Comparison of ENCODE assay signal across 10 cellular contexts in genomic region chr3:58111513-58112184, GRCh38.
DNase-seq lines count a peak whose midpoint lies in the region; FAIRE-seq and TF ChIP-seq lines count a peak whose summit lies in the region.
"Had no signal": no experiment of that assay in that cellular context is flagged by ENCODE, and none has a peak within 500 bp of the region (broad histone marks: within the 10 kb centered on the region; RNA-seq: fewer than 3 reads in every experiment).

No MANE protein-coding gene starts in this region.

- H3K4me3 Mint-ChIP-seq in T-helper 1 cell treated with Interleukin-12 subunit alpha and Interleukin-12 subunit beta and Interleukin-4 antibody, amounts not matched to agents 30 μg/mL and 1 μg/mL, for 36 hours, result no peak overlapping the region
- H3K4me3 Mint-ChIP-seq in activated T-helper 2 cell treated with anti-CD3 and anti-CD28 coated beads, Interferon-gamma antibody, Interleukin-2, Interleukin-4, amounts not matched to agents 10 μg/mL and 5 μg/mL and 100 μg/mL, durations not matched to agents 14 hours and 24 hours and 36 hours (ENCODE audit: low read depth), result no peak overlapping the region

- peaks cover 49% of the 10 kb centered on the region for H3K79me2 ChIP-seq in endothelial cell of umbilical vein (ENCODE audit: control insufficient read depth, insufficient read depth, low read length)

- no peak overlapping the region for H2AFZ ChIP-seq in endothelial cell of umbilical vein (ENCODE audit: low read depth, low read length)

- peaks cover 47% of the 10 kb centered on the region for H3K36me3 Mint-ChIP-seq in T-helper 1 cell treated with Interleukin-12 subunit alpha and Interleukin-12 subunit beta and Interleukin-4 antibody, amounts not matched to agents 30 μg/mL and 1 μg/mL, for 36 hours (ENCODE audit: low read depth)
- peaks cover 58% of the 10 kb centered on the region for H3K36me3 Mint-ChIP-seq in activated T-helper 2 cell treated with anti-CD3 and anti-CD28 coated beads, Interferon-gamma antibody, Interleukin-2, Interleukin-4, amounts not matched to agents 10 μg/mL and 5 μg/mL and 100 μg/mL, durations not matched to agents 14 hours and 24 hours and 36 hours (ENCODE audit: low read depth)

- H3K27ac ChIP-seq in endothelial cell of umbilical vein (ENCODE audit: insufficient read depth, low read depth, low read length), result no peak overlapping the region
- peak overlapping the region; percentile 83 to 95 (median 93) for H3K27ac ChIP-seq in thyroid gland
- H3K27ac ChIP-seq: SJCRH30 had no signal

- H3K9ac ChIP-seq in endothelial cell of umbilical vein (replicated peaks; ENCODE audit: extremely low read depth, insufficient read depth, low read length), result no peak overlapping the region

- BruUV-seq in endothelial cell of umbilical vein (replicated peaks; lab: Mats Ljungman, UMichigan), result no TSS peak

- H3K9me1 ChIP-seq in endothelial cell of umbilical vein (replicated peaks; ENCODE audit: control insufficient read depth, extremely low read depth, insufficient read depth, low read length), result no peaks in the 10 kb centered on the region

- no peaks in the 10 kb centered on the region for H3K27me3 Mint-ChIP-seq in T-helper 1 cell treated with Interleukin-12 subunit alpha and Interleukin-12 subunit beta and Interleukin-4 antibody, amounts not matched to agents 30 μg/mL and 1 μg/mL, for 36 hours (ENCODE audit: low read depth)
- H3K27me3 Mint-ChIP-seq in activated T-helper 2 cell treated with anti-CD3 and anti-CD28 coated beads, Interferon-gamma antibody, Interleukin-2, Interleukin-4, amounts not matched to agents 10 μg/mL and 5 μg/mL and 100 μg/mL, durations not matched to agents 14 hours and 24 hours and 36 hours (ENCODE audit: low read depth), result no peaks in the 10 kb centered on the region

- peaks cover 27% of the 10 kb centered on the region for H3K4me1 Mint-ChIP-seq in T-helper 1 cell treated with Interleukin-12 subunit alpha and Interleukin-12 subunit beta and Interleukin-4 antibody, amounts not matched to agents 30 μg/mL and 1 μg/mL, for 36 hours (ENCODE audit: low read depth)
- H3K4me1 Mint-ChIP-seq in activated T-helper 2 cell treated with anti-CD3 and anti-CD28 coated beads, Interferon-gamma antibody, Interleukin-2, Interleukin-4, amounts not matched to agents 10 μg/mL and 5 μg/mL and 100 μg/mL, durations not matched to agents 14 hours and 24 hours and 36 hours (ENCODE audit: low read depth), result peaks cover 17% of the 10 kb centered on the region

- H3K36me3 ChIP-seq in endothelial cell of umbilical vein (ENCODE audit: control insufficient read depth in 2 of 2, extremely low read depth in 1 of 2, insufficient read depth in 2 of 2, low read length in 2 of 2) (peaks cover 57 to 60% of the 10 kb centered on the region in 2 experiments), thyroid gland (peaks cover 22 to 33% of the 10 kb centered on the region in 2 donors)
- H3K36me3 ChIP-seq: SJCRH30 had no signal

- no peak for FAIRE-seq in endothelial cell of umbilical vein (lab: Jason Lieb, UNC)
- FAIRE-seq: A204.1 had no signal

- H3K4me2 ChIP-seq in endothelial cell of umbilical vein (ENCODE audit: insufficient read depth, low read length), result no peak overlapping the region

- dilution Hi-C loops in endothelial cell of umbilical vein (cut with MboI; ENCODE audit: extremely low pct_ligation_motif_present, low sequenced_read_pairs), result no loop called here

- no peak for TF ChIP-seq POLR2A in endothelial cell of umbilical vein (IDR thresholded peaks at IDR 0.05; ENCODE audit: low read depth, low read length)
- peak in 1 of 2 donors; percentile 51 for TF ChIP-seq POLR2A in thyroid gland (IDR thresholded peaks at IDR 0.05)

- no peaks in the 10 kb centered on the region for H3K9me3 Mint-ChIP-seq in T-helper 1 cell treated with Interleukin-12 subunit alpha and Interleukin-12 subunit beta and Interleukin-4 antibody, amounts not matched to agents 30 μg/mL and 1 μg/mL, for 36 hours
- no peaks in the 10 kb centered on the region for H3K9me3 Mint-ChIP-seq in activated T-helper 2 cell treated with anti-CD3 and anti-CD28 coated beads, Interferon-gamma antibody, Interleukin-2, Interleukin-4, amounts not matched to agents 10 μg/mL and 5 μg/mL and 100 μg/mL, durations not matched to agents 14 hours and 24 hours and 36 hours

- no peaks in the 10 kb centered on the region for H4K20me1 ChIP-seq in endothelial cell of umbilical vein (replicated peaks; ENCODE audit: control insufficient read depth, extremely low read depth, insufficient read depth, low read length)

- WGBS in thyroid gland, 2 donors, result 30 to 45% methylated on average over 9 to 11 of the region's 11 CpGs

- H3K9me3 ChIP-seq in endothelial cell of umbilical vein (replicated peaks; ENCODE audit: control insufficient read depth, insufficient read depth, low read length) (no peaks in the 10 kb centered on the region), thyroid gland (no peaks in the 10 kb centered on the region)
- H3K9me3 ChIP-seq: SJCRH30 had no signal

- peaks cover 26% of the 10 kb centered on the region for H3K4me1 ChIP-seq in endothelial cell of umbilical vein (ENCODE audit: control insufficient read depth, extremely low read depth, insufficient read depth, low read length)
- H3K4me1 ChIP-seq in thyroid gland, result peaks cover 25 to 41% of the 10 kb centered on the region in 2 donors
- H3K4me1 ChIP-seq: SJCRH30 had no signal

- TF ChIP-seq CTCF in endothelial cell of umbilical vein (IDR thresholded peaks at IDR 0.05; ENCODE audit: extremely low read depth in 1 of 2, insufficient read depth in 1 of 2, low read depth in 1 of 2, low read length in 2 of 2) (no peak), thyroid gland (IDR thresholded peaks at IDR 0.05) (peak in 1 of 6 experiments; percentile 6)

- peak overlapping the region; percentile 62 for H3K27ac Mint-ChIP-seq in T-helper 1 cell treated with Interleukin-12 subunit alpha and Interleukin-12 subunit beta and Interleukin-4 antibody, amounts not matched to agents 30 μg/mL and 1 μg/mL, for 36 hours
- no peak overlapping the region for H3K27ac Mint-ChIP-seq in activated T-helper 2 cell treated with anti-CD3 and anti-CD28 coated beads, Interferon-gamma antibody, Interleukin-2, Interleukin-4, amounts not matched to agents 10 μg/mL and 5 μg/mL and 100 μg/mL, durations not matched to agents 14 hours and 24 hours and 36 hours

- POLR2A ChIA-PET in endothelial cell of umbilical vein (lab: Charles Lee), result no interaction called here

- CTCF ChIA-PET in endothelial cell of umbilical vein (lab: Charles Lee), result interaction anchor here (1.0 kb wide), 1 partner anchor 108 kb away, joined by 3 read pairs; no protein-coding TSS in a partner anchor

- intact Hi-C loops in endothelial cell of umbilical vein (cut with micrococcal nuclease) (loop anchor here (10.0 kb wide), 1 partner anchor 247 kb away; no protein-coding TSS in a partner anchor), thyroid gland (cut with DNase I) (loop anchor here (10.0 kb wide), 1 partner anchor 97 kb away; no protein-coding TSS in a partner anchor)
- intact Hi-C loops in activated T-helper 2 cell treated with anti-CD3 and anti-CD28 coated beads, Interferon-gamma antibody, Interleukin-2, Interleukin-4, amounts not matched to agents 10 μg/mL and 5 μg/mL and 100 μg/mL, durations not matched to agents 14 hours and 24 hours and 36 hours (cut with micrococcal nuclease), result no loop called here

- DNase-seq in T-helper 1 cell (no peak), HuH-7 (ENCODE audit: low spot score) (peak; percentile 42), endothelial cell of umbilical vein (ENCODE audit: low read depth, low spot score) (peak; percentile 28), thyroid gland (peak; percentile 95 to 96), OCI-M1 (lab: John Stamatoyannopoulos, UW) (no peak)
- no peak for DNase-seq in activated T-helper 2 cell treated with anti-CD3 and anti-CD28 coated beads, Interferon-gamma antibody, Interleukin-2, Interleukin-4, amounts not matched to agents 10 μg/mL and 5 μg/mL and 100 μg/mL, durations not matched to agents 14 hours and 24 hours and 36 hours (ENCODE audit: low spot score)
- DNase-seq in activated CD4-positive, alpha-beta T cell treated with anti-CD3 and anti-CD28 coated beads for 4 hours, result no peak
- DNase-seq: SJCRH30 had no signal

- H3K27me3 ChIP-seq in endothelial cell of umbilical vein (ENCODE audit: control insufficient read depth in 2 of 2, insufficient read depth in 2 of 2, low read length in 2 of 2) (no peaks in the 10 kb centered on the region), thyroid gland (no peaks in the 10 kb centered on the region)
- H3K27me3 ChIP-seq: SJCRH30 had no signal

- no peak overlapping the region for H3K4me3 ChIP-seq in endothelial cell of umbilical vein (replicated peaks in 1 of 3; ENCODE audit: insufficient read depth in 1 of 3, low read depth in 1 of 3, low read length in 3 of 3)
- no peak overlapping the region for H3K4me3 ChIP-seq in thyroid gland (replicated peaks in 1 of 3)
- H3K4me3 ChIP-seq: SJCRH30 had no signal

TF ChIP-seq in endothelial cell of umbilical vein, 7 proteins besides CTCF, POLR2A, EP300 and RAD21:
- TF ChIP-seq JUN (IDR thresholded peaks at IDR 0.05; ENCODE audit: borderline replicate concordance, insufficient read depth, insufficient read length, low read depth) (no peak), FOS (IDR thresholded peaks at IDR 0.05; ENCODE audit: borderline replicate concordance, insufficient read depth, low read length) (no peak), GATA2 (IDR thresholded peaks at IDR 0.05; ENCODE audit: insufficient read depth, insufficient read length, low read depth, low read length) (no peak), EZH2 (IDR thresholded peaks at IDR 0.05; ENCODE audit: borderline replicate concordance, low read depth, low read length, severe bottlenecking) (no peak), MAX (IDR thresholded peaks at IDR 0.05; ENCODE audit: insufficient read depth, insufficient read length) (no peak), MYC (IDR thresholded peaks at IDR 0.05; ENCODE audit: low read depth, low read length) (no peak), POLR2AphosphoS5 (IDR thresholded peaks at IDR 0.05; ENCODE audit: insufficient read depth, low read depth, low read length) (no peak)

Comparison
In these comparisons a context has a peak if more than half of its experiments do, and no peak if none do; other contexts are left out.
1. DNase-seq: peak in HuH-7 (single experiment), endothelial cell of umbilical vein (single experiment) and thyroid gland (2 of 2); none in T-helper 1 cell (0 of 5), activated T-helper 2 cell treated with anti-CD3 and anti-CD28 coated beads, Interferon-gamma antibody, Interleukin-2, Interleukin-4, amounts not matched to agents 10 μg/mL and 5 μg/mL and 100 μg/mL, durations not matched to agents 14 hours and 24 hours and 36 hours (single experiment), activated CD4-positive, alpha-beta T cell treated with anti-CD3 and anti-CD28 coated beads for 4 hours (0 of 2) and OCI-M1 (single experiment).